ENCODE assay signal across 1 cellular context in genomic region chr3:10164546-10165393, GRCh38.
TF ChIP-seq lines count a peak whose summit lies in the region.

Gene IRAK2 (plus strand): TSS chr3:10164919. CDS start chr3:10164955, 36 bp downstream.

TF ChIP-seq in HepG2, 621 proteins besides CTCF, POLR2A, EP300 and RAD21 (continued from another document and continues in another):
- TF ChIP-seq ZNF407 (CRISPR knock-in tag; IDR thresholded peaks at IDR 0.05; ENCODE audit: not compliant biosample characterization) (no peak), TRAFD1 (CRISPR knock-in tag; IDR thresholded peaks at IDR 0.05; ENCODE audit: borderline replicate concordance) (no peak), TRIM24 (CRISPR knock-in tag; IDR thresholded peaks at IDR 0.05) (no peak), SKIL (CRISPR knock-in tag; IDR thresholded peaks at IDR 0.05; ENCODE audit: borderline replicate concordance) (peak; percentile 55), RARA (CRISPR knock-in tag; IDR thresholded peaks at IDR 0.05) (0 out of 2 replicates have a peak, but pooled peaks have one; percentile 21), ETS1 (CRISPR knock-in tag; IDR thresholded peaks at IDR 0.05) (no peak), ZNF318 (CRISPR knock-in tag; IDR thresholded peaks at IDR 0.05) (peak; percentile 79), AKAP8 (CRISPR knock-in tag; IDR thresholded peaks at IDR 0.05) (no peak), PTBP1 (IDR thresholded peaks at IDR 0.05; ENCODE audit: low read depth, low read length, poor library complexity, severe bottlenecking) (no peak), KMT2A (CRISPR knock-in tag; IDR thresholded peaks at IDR 0.05) (peak; percentile 85), PAF1 (CRISPR knock-in tag; IDR thresholded peaks at IDR 0.05) (no peak), ZMAT5 (CRISPR knock-in tag; IDR thresholded peaks at IDR 0.05; ENCODE audit: borderline replicate concordance, low read depth) (no peak), SPEN (CRISPR knock-in tag; IDR thresholded peaks at IDR 0.05; ENCODE audit: low read depth) (peak; percentile 69), ZNF770 (CRISPR knock-in tag; IDR thresholded peaks at IDR 0.05) (peak; percentile 63; the same call in 1 of the 2 replicates), ZNF20 (CRISPR knock-in tag; IDR thresholded peaks at IDR 0.05) (no peak), NFYB (CRISPR knock-in tag; IDR thresholded peaks at IDR 0.05) (no peak), ZNF563 (CRISPR knock-in tag; IDR thresholded peaks at IDR 0.05) (peak; percentile 82; the same call in 1 of the 2 replicates), TFE3 (CRISPR knock-in tag; IDR thresholded peaks at IDR 0.05) (no peak), SIN3A (IDR thresholded peaks at IDR 0.05; ENCODE audit: borderline replicate concordance, low read depth, low read length) (no peak; the same call in 1 of the 2 replicates)
